19 cellular contexts compared by ENCODE assay signal in the genomic region with DNA sequence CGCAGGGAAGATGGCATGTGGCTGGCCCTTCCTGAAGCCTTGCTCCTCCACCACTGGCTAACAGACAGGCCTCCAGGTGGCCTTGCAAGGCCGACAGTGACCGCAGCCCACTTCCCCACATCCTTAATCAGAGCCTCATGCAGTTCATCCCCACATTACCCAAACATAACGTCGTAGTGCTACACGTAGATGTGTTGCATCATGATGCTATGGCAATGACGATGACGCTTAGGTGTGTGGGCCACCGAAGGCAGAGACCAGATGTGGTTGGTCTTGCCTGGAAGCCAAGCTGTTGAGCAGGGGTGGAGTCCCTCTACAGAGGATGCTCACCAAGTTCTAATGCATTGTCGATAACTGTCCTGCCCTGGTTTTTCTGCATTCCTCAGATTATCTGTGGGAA. TPM values are rescaled to one million over a fixed set of nuclear protein-coding genes. Genes with fewer than 3 reads are reported as not detected.
"Had no signal": no experiment of that assay in that cellular context is flagged by ENCODE, and none has a peak within 500 bp of the region (broad histone marks: within the 10 kb centered on the region; RNA-seq: fewer than 3 reads in every experiment).

No MANE protein-coding gene starts in this region.

- ATAC-seq: left cardiac atrium; mucosa of descending colon; naive thymus-derived CD8-positive, alpha-beta T cell; right cardiac atrium; T-helper 17 cell; WTC11 had no signal

- H3K9me3 ChIP-seq: adrenal gland, esophagus squamous epithelium, mucosa of descending colon, transverse colon had no signal

- H3K27me3 ChIP-seq: adrenal gland, esophagus squamous epithelium, transverse colon had no signal

- FAIRE-seq: small intestine, TTC549 had no signal

- H3K27ac ChIP-seq: adrenal gland, transverse colon had no signal

- H3K36me3 ChIP-seq: adrenal gland, esophagus squamous epithelium, transverse colon had no signal

- H3K4me3 ChIP-seq: adrenal gland, mucosa of descending colon, transverse colon had no signal

- H3K4me1 ChIP-seq: transverse colon had no signal

- DNase-seq: activated CD4-positive, alpha-beta memory T cell treated with anti-CD3 and anti-CD28 coated beads, Interleukin-2, amount 10 ng/mL, durations not matched to agents 7 days and 5 days; activated CD4-positive, alpha-beta T cell treated with anti-CD3 and anti-CD28 coated beads for 4 hours; activated T-cell treated with anti-CD3 and anti-CD28 coated beads, Interleukin-2, amount 50 U/mL, for 24 hours; adrenal gland; esophagus squamous epithelium; foreskin fibroblast; left cardiac atrium; mucosa of descending colon; naive thymus-derived CD8-positive, alpha-beta T cell; occipital lobe; right cardiac atrium; small intestine; stimulated activated CD4-positive, alpha-beta T cell treated with anti-CD3 and anti-CD28 coated beads, Interleukin-4, amount 100 ng/mL, for 24 hours; stimulated activated naive CD4-positive, alpha-beta T cell treated with Interleukin-2 at 50 U/mL for 16 hours; T-helper 17 cell; transverse colon had no signal

RNA-seq across cellular contexts. Expression of a gene that starts 31.0 kb away (rescaled TPM):
- total RNA-seq: activated CD4-positive, alpha-beta memory T cell treated with anti-CD3 and anti-CD28 coated beads, Interleukin-2, amount 10 ng/mL, durations not matched to agents 7 days and 5 days had no signal
- polyA plus RNA-seq: naive thymus-derived CD8-positive, alpha-beta T cell had no signal

RNA-seq across cellular contexts. Expression of a gene that starts 45.4 kb away (rescaled TPM):
- total RNA-seq: activated CD4-positive, alpha-beta memory T cell treated with anti-CD3 and anti-CD28 coated beads, Interleukin-2, amount 10 ng/mL, durations not matched to agents 7 days and 5 days; adrenal gland; esophagus squamous epithelium; left cardiac atrium; naive thymus-derived CD8-positive, alpha-beta T cell; occipital lobe; posterior vena cava; right cardiac atrium; T-helper 17 cell; transverse colon; WTC11 had no signal
- polyA plus RNA-seq: adrenal gland; naive thymus-derived CD8-positive, alpha-beta T cell; right cardiac atrium had no signal
